ENCODE assay signal across 8 cellular contexts in the genomic region with DNA sequence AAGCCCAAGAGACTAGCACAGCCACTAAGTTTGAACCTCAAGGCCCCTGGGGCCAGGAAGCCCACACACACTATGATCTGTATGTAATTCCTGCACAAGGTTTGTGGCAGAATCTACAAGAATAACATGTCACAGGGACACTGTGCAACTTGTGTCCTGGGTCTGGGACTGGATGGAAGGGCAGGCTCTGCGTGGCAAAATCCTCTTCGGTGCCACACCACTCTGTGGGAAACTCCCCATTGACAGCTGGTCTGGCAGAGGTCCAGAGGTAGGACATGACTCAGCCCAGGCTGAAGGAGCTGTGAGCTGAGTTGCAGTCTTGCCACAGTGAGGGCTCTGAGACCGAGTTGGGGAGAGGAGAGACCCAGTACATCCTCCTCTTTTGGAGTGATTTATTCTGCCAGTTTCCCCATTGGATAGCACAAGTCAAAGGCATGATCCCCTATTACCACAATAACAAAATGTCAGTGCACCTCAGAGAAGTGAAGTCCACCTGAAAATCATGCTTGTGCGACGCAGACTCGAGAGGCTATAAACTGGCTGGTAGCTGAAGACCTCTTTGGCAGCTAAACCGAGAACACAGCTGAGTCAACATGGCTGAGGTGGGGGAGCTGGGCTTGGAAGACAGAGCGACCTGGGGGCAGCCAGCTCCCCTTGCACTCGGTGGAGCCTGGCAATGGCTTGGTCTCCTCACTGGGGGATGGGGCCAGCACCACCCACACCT. TPM values are rescaled to one million over a fixed set of nuclear protein-coding genes. Genes with fewer than 3 reads are reported as not detected.
A peak's percentile ranks its signal among the peaks of the same experiment; 100 is the strongest.
DNase-seq lines count a peak whose midpoint lies in the region; TF ChIP-seq lines count a peak whose summit lies in the region.

No MANE protein-coding gene starts in this region.

- BruUV-seq in OCI-LY7 (replicated peaks; lab: Mats Ljungman, UMichigan): no TSS peak

- no peak overlapping the region for H2AFZ ChIP-seq in OCI-LY7 (ENCODE audit: low read length)

- H3K4me3 ChIP-seq in left ventricle myocardium inferior: no peak overlapping the region
- H3K4me3 ChIP-seq in HAP-1: no peak overlapping the region
- no peak overlapping the region for H3K4me3 ChIP-seq in OCI-LY7 (ENCODE audit: low read depth, low read length, poor library complexity, severe bottlenecking)

- H3K4me1 ChIP-seq in left ventricle myocardium inferior (peaks cover 15% of the 10 kb centered on the region), HAP-1 (no peaks in the 10 kb centered on the region), OCI-LY7 (ENCODE audit: insufficient read depth, low read length, poor library complexity, severe bottlenecking) (peaks cover 10% of the 10 kb centered on the region)

- no peaks in the 10 kb centered on the region for H3K27me3 Mint-ChIP-seq in activated naive CD8-positive, alpha-beta T cell treated with anti-CD3 and anti-CD28 coated beads for 36 hours

- no peak for TF ChIP-seq CTCF in left ventricle myocardium inferior (IDR thresholded peaks at IDR 0.05; ENCODE audit: borderline replicate concordance)
- no peak for TF ChIP-seq CTCF in OCI-LY7 (conservative IDR thresholded peaks at IDR 0.05; ENCODE audit: low read length)

- H3K9me3 ChIP-seq in left ventricle myocardium inferior (replicated peaks): no peaks in the 10 kb centered on the region
- no peaks in the 10 kb centered on the region for H3K9me3 ChIP-seq in HAP-1
- H3K9me3 ChIP-seq in OCI-LY7 (ENCODE audit: low read length): no peaks in the 10 kb centered on the region

- H3K27me3 ChIP-seq in left ventricle myocardium inferior (ENCODE audit: low read depth): no peaks in the 10 kb centered on the region
- no peaks in the 10 kb centered on the region for H3K27me3 ChIP-seq in HAP-1 (ENCODE audit: low read depth)

- no peaks in the 10 kb centered on the region for H3K9me3 Mint-ChIP-seq in activated naive CD8-positive, alpha-beta T cell treated with anti-CD3 and anti-CD28 coated beads for 36 hours

- H3K36me3 Mint-ChIP-seq in activated naive CD8-positive, alpha-beta T cell treated with anti-CD3 and anti-CD28 coated beads for 36 hours: peaks cover 5% of the 10 kb centered on the region

- peak; percentile 25 for DNase-seq in activated T-cell treated with anti-CD3 and anti-CD28 coated beads for 48 hours (ENCODE audit: low read depth)
- DNase-seq in activated T-cell treated with anti-CD3 and anti-CD28 coated beads for 4 hours: no peak
- peak; percentile 10 for DNase-seq in NCI-H1105 (lab: John Stamatoyannopoulos, UW)
- peak; percentile 35 for DNase-seq in activated naive CD8-positive, alpha-beta T cell treated with anti-CD3 and anti-CD28 coated beads for 36 hours
- DNase-seq in left ventricle myocardium inferior: peak; percentile 47
- DNase-seq in stimulated activated CD4-positive, alpha-beta T cell treated with anti-CD3 and anti-CD28 coated beads, Interleukin-12 subunit alpha, Interleukin-12 subunit beta, amount 100 ng/mL, for 4 hours: peak; percentile 15
- DNase-seq in HAP-1 (ENCODE audit: low spot score in 2 of 2): no peak
- no peak for DNase-seq in OCI-LY7 (ENCODE audit: low spot score)

- no peaks in the 10 kb centered on the region for H3K79me2 ChIP-seq in OCI-LY7 (ENCODE audit: insufficient read depth, low read depth, low read length)

- H3K27ac ChIP-seq in left ventricle myocardium inferior (replicated peaks): no peak overlapping the region
- no peak overlapping the region for H3K27ac ChIP-seq in OCI-LY7 (ENCODE audit: low read depth, low read length, poor library complexity, severe bottlenecking)

- intact Hi-C loops in left ventricle myocardium inferior (cut with micrococcal nuclease) (no loop called here), OCI-LY7 (cut with micrococcal nuclease; ENCODE audit: unreplicated experiment) (no loop called here)

- in situ Hi-C loops in HAP-1 (cut with MboI; ENCODE audit: low sequenced_read_pairs): no loop called here

- H3K36me3 ChIP-seq in left ventricle myocardium inferior (peaks cover 69% of the 10 kb centered on the region), HAP-1 (replicated peaks) (peaks cover 19% of the 10 kb centered on the region), OCI-LY7 (ENCODE audit: insufficient read depth, low read length) (peaks cover 34% of the 10 kb centered on the region; the same call in 1 of the 2 replicates)

- H3K4me2 ChIP-seq in OCI-LY7 (ENCODE audit: low read length): no peak overlapping the region

- no peaks in the 10 kb centered on the region for H3K9me2 ChIP-seq in OCI-LY7 (ENCODE audit: insufficient read depth, low read length)

- H3K4me3 Mint-ChIP-seq in activated naive CD8-positive, alpha-beta T cell treated with anti-CD3 and anti-CD28 coated beads for 36 hours: no peak overlapping the region

- no peaks in the 10 kb centered on the region for H4K20me1 ChIP-seq in OCI-LY7 (ENCODE audit: insufficient read depth, low read length)

- CTCF ChIA-PET in OCI-LY7 (lab: Charles Lee; ENCODE audit: unreplicated experiment): no interaction called here

- POLR2A ChIA-PET in OCI-LY7 (lab: Charles Lee): no interaction called here

- H3K4me1 Mint-ChIP-seq in activated naive CD8-positive, alpha-beta T cell treated with anti-CD3 and anti-CD28 coated beads for 36 hours: peaks cover 13% of the 10 kb centered on the region

- H3K27ac Mint-ChIP-seq in activated naive CD8-positive, alpha-beta T cell treated with anti-CD3 and anti-CD28 coated beads for 36 hours: no peak overlapping the region

RNA-seq across cellular contexts. Expression of gene SERPIND1, which starts 23.3 kb away (rescaled TPM):
- not detected for total RNA-seq in activated naive CD8-positive, alpha-beta T cell treated with anti-CD3 and anti-CD28 coated beads for 36 hours
- 0.16 TPM for total RNA-seq in left ventricle myocardium inferior
- not detected in 2 replicates for total RNA-seq in OCI-LY7 (2014; rRNA removed; shearing (Covaris generic))
- total RNA-seq in OCI-LY7 (2022): not detected in 2 replicates

Comparison
In these comparisons a context has a peak if more than half of its experiments do, and no peak if none do; other contexts are left out.
1. DNase-seq: peak in activated T-cell treated with anti-CD3 and anti-CD28 coated beads for 48 hours (single experiment), NCI-H1105 (single experiment), activated naive CD8-positive, alpha-beta T cell treated with anti-CD3 and anti-CD28 coated beads for 36 hours (single experiment), left ventricle myocardium inferior (single experiment) and stimulated activated CD4-positive, alpha-beta T cell treated with anti-CD3 and anti-CD28 coated beads, Interleukin-12 subunit alpha, Interleukin-12 subunit beta, amount 100 ng/mL, for 4 hours (single experiment); none in activated T-cell treated with anti-CD3 and anti-CD28 coated beads for 4 hours (single experiment), HAP-1 (0 of 2) and OCI-LY7 (single experiment).